ENCODE assay signal across 8 cellular contexts in genomic region chr2:199485732-199486335, GRCh38. TPM values are rescaled to one million over a fixed set of nuclear protein-coding genes. Genes with fewer than 3 reads are reported as not detected.
A peak's percentile ranks its signal among the peaks of the same experiment; 100 is the strongest.
DNase-seq lines count a peak whose midpoint lies in the region; ATAC-seq and TF ChIP-seq lines count a peak whose summit lies in the region.

No MANE protein-coding gene starts in this region.

- H3K4ac ChIP-seq in neuronal stem cell (ENCODE audit: low read length), result no peak overlapping the region

- H3K4me1 Mint-ChIP-seq in endodermal cell, result no peaks in the 10 kb centered on the region

- no peak overlapping the region for H3K27ac Mint-ChIP-seq in endodermal cell

- no peaks in the 10 kb centered on the region for H3K36me3 Mint-ChIP-seq in endodermal cell (ENCODE audit: low read depth)

- WGBS in endodermal cell (ENCODE audit: insufficient coverage in 1 of 2, insufficient read length in 1 of 2), 2 experiments, result 23 to 28% methylated on average over 3 to 5 of the region's 5 CpGs
- WGBS in neuronal stem cell (ENCODE audit: extremely low coverage in 2 of 2, insufficient read length in 2 of 2, insufficient replicate concordance in 1 of 2), 2 donors, result no CpG with 5 or more reads among the region's 5 CpGs

- H3K4me3 Mint-ChIP-seq in endodermal cell, result no peak overlapping the region

- H3K18ac ChIP-seq in neuronal stem cell (ENCODE audit: low read length), result no peak overlapping the region

- no peak overlapping the region for H3K23ac ChIP-seq in neuronal stem cell (ENCODE audit: low read depth, low read length, poor library complexity)

- H3K9me3 ChIP-seq in Loucy (ENCODE audit: insufficient read depth, low read depth, low read length) (no peaks in the 10 kb centered on the region), SJCRH30 (replicated peaks) (no peaks in the 10 kb centered on the region), endodermal cell (ENCODE audit: control insufficient read depth, low read length) (no peaks in the 10 kb centered on the region), neuronal stem cell (replicated peaks in 1 of 2; ENCODE audit: control insufficient read depth in 2 of 2, insufficient read depth in 1 of 2, low read depth in 1 of 2, low read length in 2 of 2) (no peaks in the 10 kb centered on the region)

- no peak overlapping the region for H4K8ac ChIP-seq in neuronal stem cell (ENCODE audit: low read depth, low read length)

- TF ChIP-seq CTCF in Loucy (conservative IDR thresholded peaks at IDR 0.05; ENCODE audit: low read length), result peak; percentile 83
- peak; percentile 89 for TF ChIP-seq CTCF in endodermal cell (conservative IDR thresholded peaks at IDR 0.05)

- no peak overlapping the region for H2BK12ac ChIP-seq in neuronal stem cell (ENCODE audit: low read length)

- H2AFZ ChIP-seq in Loucy (ENCODE audit: low read length) (no peak overlapping the region), neuronal stem cell (ENCODE audit: low read length) (no peak overlapping the region)

- H2BK5ac ChIP-seq in neuronal stem cell (ENCODE audit: low read length), result no peak overlapping the region

- H3K27me3 ChIP-seq in Loucy (ENCODE audit: insufficient read depth, low read length, poor library complexity, severe bottlenecking) (no peaks in the 10 kb centered on the region), SJCRH30 (no peaks in the 10 kb centered on the region), endodermal cell (ENCODE audit: control insufficient read depth, insufficient read depth, low read length, poor library complexity, severe bottlenecking) (peaks cover 16% of the 10 kb centered on the region), neuronal stem cell (ENCODE audit: control insufficient read depth in 3 of 3, insufficient read depth in 3 of 3, low read depth in 1 of 3, low read length in 3 of 3) (peaks cover 0 to 5% (median 0%) of the 10 kb centered on the region in 3 experiments)

- H3K79me2 ChIP-seq in Loucy (ENCODE audit: insufficient read depth, low read length), result no peaks in the 10 kb centered on the region

- ATAC-seq in GM19035 (IDR thresholded peaks at IDR 0.05; ENCODE audit: unreplicated experiment) (peak; percentile 66), HG02973 (IDR thresholded peaks at IDR 0.05; ENCODE audit: unreplicated experiment) (no peak), HG03025 (IDR thresholded peaks at IDR 0.05; ENCODE audit: low FRiP score, unreplicated experiment) (no peak)

- H3K4me1 ChIP-seq in Loucy (ENCODE audit: insufficient read depth, low read length, poor library complexity, severe bottlenecking), result no peaks in the 10 kb centered on the region
- no peaks in the 10 kb centered on the region for H3K4me1 ChIP-seq in SJCRH30
- H3K4me1 ChIP-seq in endodermal cell (ENCODE audit: control insufficient read depth, insufficient read depth, low read length), result no peaks in the 10 kb centered on the region
- peaks cover 0 to 2% of the 10 kb centered on the region in 2 donors for H3K4me1 ChIP-seq in neuronal stem cell (ENCODE audit: control insufficient read depth in 2 of 2, insufficient read depth in 1 of 2, low read depth in 1 of 2, low read length in 2 of 2)

- no peak overlapping the region for H3K14ac ChIP-seq in neuronal stem cell (ENCODE audit: low read length)

- H3K27me3 Mint-ChIP-seq in endodermal cell (ENCODE audit: insufficient read depth), result peaks cover 14% of the 10 kb centered on the region

- H3K79me1 ChIP-seq in neuronal stem cell (ENCODE audit: low read depth, low read length), result no peaks in the 10 kb centered on the region

- H2BK15ac ChIP-seq in neuronal stem cell (ENCODE audit: low read length), result no peak overlapping the region

- no peaks in the 10 kb centered on the region for H4K20me1 ChIP-seq in Loucy (ENCODE audit: insufficient read depth, low read length, poor library complexity, severe bottlenecking)

- H3K9ac ChIP-seq in Loucy (ENCODE audit: low read depth, low read length, poor library complexity, severe bottlenecking) (no peak overlapping the region), endodermal cell (ENCODE audit: extremely low read depth, low read length, poor library complexity, severe bottlenecking) (no peak overlapping the region), neuronal stem cell (ENCODE audit: low read depth, low read length, poor library complexity) (no peak overlapping the region)

- H2BK120ac ChIP-seq in neuronal stem cell (ENCODE audit: low read depth, low read length), result no peak overlapping the region

- no peaks in the 10 kb centered on the region for H3K9me2 ChIP-seq in Loucy (replicated peaks; ENCODE audit: low read depth, low read length)

- H3K4me2 ChIP-seq in Loucy (ENCODE audit: low read depth, low read length, poor library complexity, severe bottlenecking), result no peak overlapping the region
- no peak overlapping the region for H3K4me2 ChIP-seq in neuronal stem cell (ENCODE audit: insufficient read depth, low read length, poor library complexity, severe bottlenecking)

- no peak overlapping the region for H3K27ac ChIP-seq in SJCRH30
- H3K27ac ChIP-seq in endodermal cell (ENCODE audit: low read depth, low read length), result no peak overlapping the region
- H3K27ac ChIP-seq in neuronal stem cell (replicated peaks; ENCODE audit: low read length), result no peak overlapping the region

- no peak overlapping the region for H4K91ac ChIP-seq in neuronal stem cell (ENCODE audit: low read depth, low read length, poor library complexity)

- H3K36me3 ChIP-seq in Loucy (ENCODE audit: insufficient read depth, low read length), result no peaks in the 10 kb centered on the region
- H3K36me3 ChIP-seq in SJCRH30, result no peaks in the 10 kb centered on the region
- no peaks in the 10 kb centered on the region for H3K36me3 ChIP-seq in endodermal cell (ENCODE audit: control insufficient read depth, insufficient read depth, low read length)
- H3K36me3 ChIP-seq in neuronal stem cell (replicated peaks in 1 of 2; ENCODE audit: control insufficient read depth in 2 of 2, insufficient read depth in 2 of 2, low read length in 2 of 2), result no peaks in the 10 kb centered on the region

- no peak overlapping the region for H2AK5ac ChIP-seq in neuronal stem cell (ENCODE audit: low read depth, low read length)

- DNase-seq in DMS 273 (lab: John Stamatoyannopoulos, UW; ENCODE audit: unreplicated experiment) (peak; percentile 74), SJCRH30 (peak; percentile 78 to 86), endodermal cell (peak; percentile 92), neuronal stem cell (ENCODE audit: low spot score) (peak; percentile 47)

- no peaks in the 10 kb centered on the region for H3F3A ChIP-seq in Loucy (ENCODE audit: low read depth)

- no peaks in the 10 kb centered on the region for H3K9me3 Mint-ChIP-seq in endodermal cell

- H3K4me3 ChIP-seq in Loucy (ENCODE audit: low read length, poor library complexity, severe bottlenecking), result no peak overlapping the region
- no peak overlapping the region for H3K4me3 ChIP-seq in SJCRH30
- no peak overlapping the region for H3K4me3 ChIP-seq in endodermal cell (ENCODE audit: low read length)
- no peak overlapping the region for H3K4me3 ChIP-seq in neuronal stem cell (ENCODE audit: low read length in 2 of 2)

RNA-seq across cellular contexts. Expression of gene SATB2, which starts 28.1 kb away (rescaled TPM):
- total RNA-seq in SJCRH30 (2014; rRNA removed; shearing (Covaris generic)), result 13.3 and 14.8 TPM in 2 replicates
- total RNA-seq in endodermal cell, result 1 to 10 TPM; 2.4 to 3.0 TPM
- polyA plus RNA-seq in endodermal cell (2013, experiment 1 of 2), result 5.4 TPM
- 5.7 TPM for polyA plus RNA-seq in endodermal cell (2013, experiment 2 of 2)
- polyA plus RNA-seq in neuronal stem cell (2013, experiment 1 of 2), result 3.7 TPM
- 3.7 TPM for polyA plus RNA-seq in neuronal stem cell (2013, experiment 2 of 2)
